ENCODE assay signal across 27 cellular contexts in the genomic region with DNA sequence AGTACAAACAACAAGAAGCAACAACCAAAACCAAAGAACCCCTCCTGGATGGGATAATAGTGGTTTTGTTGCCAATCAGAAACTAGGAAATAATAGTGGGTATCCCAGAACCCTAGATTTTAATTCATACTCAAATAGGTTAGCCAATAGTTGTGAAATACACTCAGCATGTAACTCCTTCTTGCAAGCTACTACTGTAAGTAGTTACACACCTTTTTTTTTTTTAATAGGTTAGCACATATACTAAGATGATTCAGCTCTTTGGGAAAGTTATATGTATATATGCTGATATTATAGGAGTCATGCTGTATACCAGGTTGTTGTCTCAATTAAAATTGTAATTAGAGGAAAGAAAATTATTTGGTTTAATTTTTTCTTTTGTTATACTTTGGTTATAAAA.
DNase-seq lines count a peak whose midpoint lies in the region; ATAC-seq, FAIRE-seq and TF ChIP-seq lines count a peak whose summit lies in the region.
"Had no signal": no experiment of that assay in that cellular context is flagged by ENCODE, and none has a peak within 500 bp of the region (broad histone marks: within the 10 kb centered on the region; RNA-seq: fewer than 3 reads in every experiment).

No MANE protein-coding gene starts in this region.

- H3K36me3 ChIP-seq in breast epithelium (no peaks in the 10 kb centered on the region), K562 (ENCODE audit: control insufficient read depth, insufficient read depth, low read length) (no peaks in the 10 kb centered on the region), hepatocyte (replicated peaks; ENCODE audit: insufficient read depth, low read depth) (no peaks in the 10 kb centered on the region)
- H3K36me3 ChIP-seq: BE2C had no signal

- no peak for TF ChIP-seq EP300 in K562 (IDR thresholded peaks at IDR 0.05; ENCODE audit: low read length)

- no peak overlapping the region for H3K4me3 Mint-ChIP-seq in MCF 10A (ENCODE audit: unreplicated experiment)
- H3K4me3 Mint-ChIP-seq: CD14-positive monocyte; CD4-positive, alpha-beta T cell; CD8-positive, alpha-beta memory T cell had no signal

- BruUV-seq in MCF 10A (replicated peaks; lab: Mats Ljungman, UMichigan) = no TSS peak
- no TSS peak for BruUV-seq in K562 (replicated peaks; lab: Mats Ljungman, UMichigan)

- H3K9ac ChIP-seq in K562 (ENCODE audit: insufficient read depth in 1 of 2, low read depth in 2 of 2, low read length in 2 of 2) = no peak overlapping the region
- H3K9ac ChIP-seq: BLaER1 treated with 17β-estradiol and CSF1 and Interleukin-3, amounts not matched to agents 10 nM and 100 nM; GM23248 had no signal

- no peaks in the 10 kb centered on the region for H3K4me1 ChIP-seq in breast epithelium
- H3K4me1 ChIP-seq in K562 (replicated peaks in 1 of 2; ENCODE audit: control insufficient read depth in 2 of 2, insufficient read depth in 2 of 2, low read length in 2 of 2) = no peaks in the 10 kb centered on the region; a peak in 1 of 5 replicates
- no peaks in the 10 kb centered on the region for H3K4me1 ChIP-seq in hepatocyte (ENCODE audit: insufficient read depth)

- TF ChIP-seq POLR2A in breast epithelium (IDR thresholded peaks at IDR 0.05) = no peak
- no peak for TF ChIP-seq POLR2A in K562 (conservative IDR thresholded peaks at IDR 0.05)

- intact Hi-C loops in MCF 10A (cut with micrococcal nuclease) (no loop called here), breast epithelium (cut with DNase I; ENCODE audit: low total_unique reads) (no loop called here), K562 (cut with micrococcal nuclease) (no loop called here)

- H3K79me2 ChIP-seq in K562 (ENCODE audit: control insufficient read depth, insufficient read depth, low read length) (no peaks in the 10 kb centered on the region), hepatocyte (no peaks in the 10 kb centered on the region)

- TF ChIP-seq RAD21 in K562 (CRISPR knock-in tag; conservative IDR thresholded peaks at IDR 0.05 in 1 of 2, IDR thresholded peaks at IDR 0.05 in 1 of 2) = no peak

- H3K36me3 Mint-ChIP-seq in MCF 10A (ENCODE audit: insufficient read depth, unreplicated experiment) = peaks cover 6% of the 10 kb centered on the region

- TF ChIP-seq CTCF in MCF 10A (IDR thresholded peaks at IDR 0.05; ENCODE audit: unreplicated experiment) (no peak), breast epithelium (IDR thresholded peaks at IDR 0.05) (no peak), K562 (IDR thresholded peaks at IDR 0.05 in 2 of 3, conservative IDR thresholded peaks at IDR 0.05 in 1 of 3; ENCODE audit: insufficient read depth in 2 of 3, low read depth in 1 of 3, low read length in 3 of 3) (no peak), hepatocyte (IDR thresholded peaks at IDR 0.05; ENCODE audit: poor library complexity) (no peak)

- CTCF ChIA-PET in MCF 10A (lab: Yijun Ruan, JAX) = interaction anchor here (0.6 kb wide), 2 partner anchors 19 to 948 kb away, joined by 3 to 4 read pairs; no protein-coding TSS in a partner anchor
- CTCF ChIA-PET in K562 (lab: Yijun Ruan, JAX; ENCODE audit: low intra/inter-chr PET ratio) = no interaction called here

- H3K27me3 ChIP-seq in breast epithelium (no peaks in the 10 kb centered on the region), K562 (ENCODE audit: control insufficient read depth in 2 of 2, insufficient read depth in 2 of 2, low read length in 2 of 2) (no peaks in the 10 kb centered on the region), hepatocyte (no peaks in the 10 kb centered on the region)
- H3K27me3 ChIP-seq: BE2C; BLaER1 treated with 17β-estradiol and CSF1 and Interleukin-3, amounts not matched to agents 10 nM and 100 nM had no signal

- H3K9me3 Mint-ChIP-seq in MCF 10A (ENCODE audit: unreplicated experiment) = no peaks in the 10 kb centered on the region
- H3K9me3 Mint-ChIP-seq: CD4-positive, alpha-beta T cell; CD8-positive, alpha-beta memory T cell had no signal

- H4K20me1 ChIP-seq in K562 (replicated peaks; ENCODE audit: control insufficient read depth, insufficient read depth, low read length) (no peaks in the 10 kb centered on the region), hepatocyte (ENCODE audit: insufficient read depth, poor library complexity, severe bottlenecking) (no peaks in the 10 kb centered on the region)
- H4K20me1 ChIP-seq: BLaER1 treated with 17β-estradiol and CSF1 and Interleukin-3, amounts not matched to agents 10 nM and 100 nM had no signal

- POLR2A ChIA-PET in MCF 10A (lab: Yijun Ruan, JAX) (interaction anchor here (0.7 kb wide), 2 partner anchors 22 to 77 kb away, joined by 3 read pairs; no protein-coding TSS in a partner anchor), K562 (lab: Yijun Ruan, JAX) (no interaction called here)

- H3K27ac Mint-ChIP-seq in MCF 10A (ENCODE audit: low read depth, unreplicated experiment) = no peak overlapping the region
- H3K27ac Mint-ChIP-seq: CD14-positive monocyte; CD4-positive, alpha-beta T cell; CD8-positive, alpha-beta memory T cell had no signal

- H3K4me2 ChIP-seq in K562 (ENCODE audit: insufficient read depth, low read length) (no peak overlapping the region), hepatocyte (no peak overlapping the region)
- H3K4me2 ChIP-seq: A549; BLaER1 treated with 17β-estradiol and CSF1 and Interleukin-3, amounts not matched to agents 10 nM and 100 nM had no signal

- H3K27ac ChIP-seq in breast epithelium (no peak overlapping the region), K562 (ENCODE audit: extremely low read depth, low read depth, low read length) (no peak overlapping the region), hepatocyte (no peak overlapping the region)
- H3K27ac ChIP-seq: A549; BLaER1 treated with 17β-estradiol and CSF1 and Interleukin-3, amounts not matched to agents 10 nM and 100 nM; GM23248 had no signal

- H3K27me3 Mint-ChIP-seq in MCF 10A (ENCODE audit: insufficient read depth, unreplicated experiment) = no peaks in the 10 kb centered on the region
- H3K27me3 Mint-ChIP-seq: CD4-positive, alpha-beta T cell; CD8-positive, alpha-beta memory T cell had no signal

- no peaks in the 10 kb centered on the region for H3K9me2 ChIP-seq in hepatocyte (replicated peaks; ENCODE audit: insufficient read depth)

- ATAC-seq in K562 (no peak), esophagus mucosa (peak; percentile 82)
- ATAC-seq: A549, GM12878 had no signal

- no peaks in the 10 kb centered on the region for H3K9me1 ChIP-seq in K562 (ENCODE audit: control insufficient read depth, insufficient read depth, low read length)

- DNase-seq in MCF 10A (ENCODE audit: unreplicated experiment) = peak; percentile 20
- DNase-seq in breast epithelium (ENCODE audit: low spot score in 2 of 2) = no peak
- DNase-seq in K562 (ENCODE audit: extremely low read depth in 1 of 4, low spot score in 3 of 4) = no peak
- no peak for DNase-seq in hepatocyte (ENCODE audit: low spot score)
- no peak for DNase-seq in nucleus accumbens (lab: John Stamatoyannopoulos, UW)
- DNase-seq in NCI-H1694 (lab: John Stamatoyannopoulos, UW) = no peak
- DNase-seq: 8988T; ACHN; AML-193; BE2C; CD4-positive, alpha-beta T cell; CD8-positive, alpha-beta memory T cell; DMS 273 treated with DMSO at 0.1 percent for 48 hours; DMS79; EL; GDM1; GM23248; H7; HCEC 1CT had no signal

- H3K4me3 ChIP-seq in breast epithelium (no peak overlapping the region), K562 (no peak overlapping the region), hepatocyte (no peak overlapping the region)
- H3K4me3 ChIP-seq: A549; BLaER1 treated with 17β-estradiol and CSF1 and Interleukin-3, amounts not matched to agents 10 nM and 100 nM; GM12878; GM23248 had no signal

- no peaks in the 10 kb centered on the region for H3K9me3 ChIP-seq in breast epithelium
- H3K9me3 ChIP-seq in K562 (replicated peaks; ENCODE audit: control insufficient read depth, insufficient read depth, low read depth, low read length) = no peaks in the 10 kb centered on the region
- no peaks in the 10 kb centered on the region for H3K9me3 ChIP-seq in hepatocyte (ENCODE audit: low read depth)
- H3K9me3 ChIP-seq: A549, BE2C had no signal

- in situ Hi-C loops in K562 (cut with MboI) = no loop called here

- no peak for FAIRE-seq in K562 (lab: Jason Lieb, UNC)
- FAIRE-seq: A549, D721Med, GM12878, GM19239, H1 had no signal

- peaks cover 10% of the 10 kb centered on the region for H3K4me1 Mint-ChIP-seq in MCF 10A (ENCODE audit: insufficient read depth, unreplicated experiment)
- H3K4me1 Mint-ChIP-seq: CD8-positive, alpha-beta memory T cell had no signal

- no peak overlapping the region for H2AFZ ChIP-seq in K562 (ENCODE audit: low read depth, low read length)
- no peak overlapping the region for H2AFZ ChIP-seq in hepatocyte
- H2AFZ ChIP-seq: GM23248 had no signal

TF ChIP-seq in K562, 482 proteins besides CTCF, POLR2A, EP300 and RAD21:
- TF ChIP-seq CCAR2 (IDR thresholded peaks at IDR 0.05; ENCODE audit: low read depth, low read length) (no peak), ZNF316 (IDR thresholded peaks at IDR 0.05) (0 out of 2 replicates have a peak, but pooled peaks have one; percentile 23)
TF ChIP-seq in K562: peak in this region for 1.
